In the genomic region with DNA sequence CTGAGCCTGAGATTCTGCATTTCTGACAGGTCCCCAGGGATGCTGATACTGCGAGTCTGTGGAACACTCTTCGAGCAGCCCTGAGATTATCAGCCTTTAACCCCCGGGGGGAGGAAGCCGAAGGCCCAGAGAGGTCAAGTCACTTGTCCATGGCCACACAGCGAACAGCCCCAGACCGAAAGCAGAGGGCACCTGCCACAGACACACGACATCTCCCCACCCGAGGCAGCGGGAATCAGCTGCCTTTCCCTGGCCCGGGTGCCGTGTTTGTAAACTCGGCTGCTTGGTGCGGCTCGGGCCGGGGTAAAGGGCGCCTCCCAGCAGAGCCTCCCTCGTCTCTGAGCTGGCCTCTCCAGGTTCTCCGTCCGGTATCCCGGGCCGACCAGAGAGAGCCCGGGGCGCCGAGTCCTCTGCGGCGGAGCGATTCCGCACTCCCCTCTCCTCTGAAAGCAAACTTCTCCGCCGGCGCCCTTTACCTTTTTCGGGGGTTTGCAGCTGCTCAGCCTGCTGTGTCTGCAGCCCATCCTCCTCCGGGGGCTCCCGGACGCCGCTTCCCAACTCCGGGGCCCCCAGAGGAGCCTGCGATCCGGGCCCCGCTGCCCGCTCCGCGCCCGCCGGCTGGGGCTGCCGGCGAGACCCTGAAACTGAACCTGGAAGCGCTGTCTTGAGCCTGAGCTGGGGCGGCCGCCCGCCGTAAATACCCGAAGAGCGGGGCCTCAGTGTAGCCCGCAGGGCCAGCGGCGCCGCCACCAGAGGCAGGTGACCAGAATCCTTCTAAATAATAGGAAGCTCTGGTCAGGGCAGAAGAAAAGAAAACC, we compare ENCODE assay signal across 8 cellular contexts. TPM values are rescaled to one million over a fixed set of nuclear protein-coding genes. Genes with fewer than 3 reads are reported as not detected.
DNase-seq lines count a peak whose midpoint lies in the region; ATAC-seq and TF ChIP-seq lines count a peak whose summit lies in the region.

A gene with protein sequence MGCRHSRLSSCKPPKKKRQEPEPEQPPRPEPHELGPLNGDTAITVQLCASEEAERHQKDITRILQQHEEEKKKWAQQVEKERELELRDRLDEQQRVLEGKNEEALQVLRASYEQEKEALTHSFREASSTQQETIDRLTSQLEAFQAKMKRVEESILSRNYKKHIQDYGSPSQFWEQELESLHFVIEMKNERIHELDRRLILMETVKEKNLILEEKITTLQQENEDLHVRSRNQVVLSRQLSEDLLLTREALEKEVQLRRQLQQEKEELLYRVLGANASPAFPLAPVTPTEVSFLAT (minus strand): TSS at position 646 of the 818 bp plus-strand sequence. CDS start 122 bp downstream, at position 524.

- ATAC-seq in GM18868 (IDR thresholded peaks at IDR 0.05; ENCODE audit: unreplicated experiment): peak; percentile 62
- peak; percentile 72 for ATAC-seq in HG03066 (IDR thresholded peaks at IDR 0.05; ENCODE audit: low read depth, unreplicated experiment)

- no peak within 1 kb of the TSS for H2BK15ac ChIP-seq in mesendoderm (replicated peaks; ENCODE audit: low read depth)

- H2BK120ac ChIP-seq in mesendoderm (ENCODE audit: low read depth, low read length): no peak within 1 kb of the TSS

- DNase-seq in BE2C (peak; percentile 78), NCI-H526 treated with DMSO at 0.1 percent for 48 hours (lab: John Stamatoyannopoulos, UW) (peak; percentile 56), mesendoderm (peak; percentile 90)
- DNase-seq in activated CD4-positive, alpha-beta memory T cell treated with anti-CD3 and anti-CD28 coated beads, Interleukin-2, amount 10 ng/mL, durations not matched to agents 7 days and 5 days: peak; percentile 67
- peak in 5 of 6 experiments; percentile 39 to 66 (median 47) for DNase-seq in stimulated activated naive CD4-positive, alpha-beta T cell (lab: John Stamatoyannopoulos, UW)

- H3K4me3 ChIP-seq in BE2C (ENCODE audit: low read depth, low read length) (peak within 1 kb of the TSS; percentile 71), mesendoderm (ENCODE audit: low read length) (peak within 1 kb of the TSS; percentile 67)

- H3K4me2 ChIP-seq in mesendoderm (ENCODE audit: low read length): peak within 1 kb of the TSS; percentile 85

- H3K4me1 Mint-ChIP-seq in activated CD4-positive, alpha-beta memory T cell treated with anti-CD3 and anti-CD28 coated beads, Interleukin-2, amount 10 ng/mL, durations not matched to agents 7 days and 5 days: peaks cover 56% of the 10 kb centered on the region

- no peak within 1 kb of the TSS for H3K4ac ChIP-seq in mesendoderm (ENCODE audit: low read depth, low read length)

- no peak within 1 kb of the TSS for H4K8ac ChIP-seq in mesendoderm (ENCODE audit: low read depth, low read length)

- H3K4me1 ChIP-seq in BE2C (no peaks in the 10 kb centered on the region), mesendoderm (ENCODE audit: control insufficient read depth, low read depth, low read length) (peaks cover 2% of the 10 kb centered on the region)

- H3K9me3 ChIP-seq in BE2C: no peaks in the 10 kb centered on the region

- POLR2A ChIA-PET in activated CD4-positive, alpha-beta memory T cell treated with anti-CD3 and anti-CD28 coated beads, Interleukin-2, amount 10 ng/mL, durations not matched to agents 7 days and 5 days (lab: Charles Lee): interaction anchor here (0.6 to 4.5 kb wide), 29 partner anchors 10 to 811 kb away, joined by 3 to 183 read pairs (median 4); a partner anchor contains a TSS

- no peaks in the 10 kb centered on the region for H3K79me1 ChIP-seq in mesendoderm (ENCODE audit: low read length)

- peak within 1 kb of the TSS; percentile 78 for H3K4me3 Mint-ChIP-seq in activated CD4-positive, alpha-beta memory T cell treated with anti-CD3 and anti-CD28 coated beads, Interleukin-2, amount 10 ng/mL, durations not matched to agents 7 days and 5 days

- no CpG with 5 or more reads among the region's 58 CpGs for WGBS in mesendoderm (ENCODE audit: extremely low coverage, insufficient coverage, low lambda C conversion rate)

- no peak for TF ChIP-seq CTCF in BE2C (IDR thresholded peaks at IDR 0.05; ENCODE audit: low read depth, low read length)

- peak within 1 kb of the TSS; percentile 85 for H3K27ac Mint-ChIP-seq in activated CD4-positive, alpha-beta memory T cell treated with anti-CD3 and anti-CD28 coated beads, Interleukin-2, amount 10 ng/mL, durations not matched to agents 7 days and 5 days

- no peaks in the 10 kb centered on the region for H3K9me3 Mint-ChIP-seq in activated CD4-positive, alpha-beta memory T cell treated with anti-CD3 and anti-CD28 coated beads, Interleukin-2, amount 10 ng/mL, durations not matched to agents 7 days and 5 days

- no peaks in the 10 kb centered on the region for H3K79me2 ChIP-seq in mesendoderm (ENCODE audit: control insufficient read depth, insufficient read depth, low read length)

- no peak within 1 kb of the TSS for H4K5ac ChIP-seq in mesendoderm (ENCODE audit: low read length)

- H3K36me3 Mint-ChIP-seq in activated CD4-positive, alpha-beta memory T cell treated with anti-CD3 and anti-CD28 coated beads, Interleukin-2, amount 10 ng/mL, durations not matched to agents 7 days and 5 days (ENCODE audit: low read depth): peaks cover 32% of the 10 kb centered on the region

- in situ Hi-C loops in endometrial microvascular endothelial cells (cut with HindIII; ENCODE audit: inconsistent ontology term, low pct_unique_long_range_greater_than_20kb, low sequenced_read_pairs): no loop called here

- H3K27me3 Mint-ChIP-seq in activated CD4-positive, alpha-beta memory T cell treated with anti-CD3 and anti-CD28 coated beads, Interleukin-2, amount 10 ng/mL, durations not matched to agents 7 days and 5 days: no peaks in the 10 kb centered on the region

- H3K36me3 ChIP-seq in BE2C (no peaks in the 10 kb centered on the region), mesendoderm (ENCODE audit: control insufficient read depth, insufficient read depth, low read length) (no peaks in the 10 kb centered on the region)

- H3K18ac ChIP-seq in mesendoderm (ENCODE audit: low read length): peak within 1 kb of the TSS; percentile 82

- H3K56ac ChIP-seq in mesendoderm (ENCODE audit: low read length): peak within 1 kb of the TSS; percentile 87

- H2AK5ac ChIP-seq in mesendoderm (ENCODE audit: low read length): no peak within 1 kb of the TSS

- no peak within 1 kb of the TSS for H3K23ac ChIP-seq in mesendoderm (ENCODE audit: low read length)

- no peaks in the 10 kb centered on the region; the same call in 1 of the 2 replicates for H3K27me3 ChIP-seq in BE2C
- no peaks in the 10 kb centered on the region for H3K27me3 ChIP-seq in mesendoderm (ENCODE audit: insufficient read depth, low read length, poor library complexity)

- H3K27ac ChIP-seq in mesendoderm (ENCODE audit: low read depth, low read length): no peak within 1 kb of the TSS

- H3K9ac ChIP-seq in mesendoderm (ENCODE audit: low read length): peak within 1 kb of the TSS; percentile 75

- CTCF ChIA-PET in activated CD4-positive, alpha-beta memory T cell treated with anti-CD3 and anti-CD28 coated beads, Interleukin-2, amount 10 ng/mL, durations not matched to agents 7 days and 5 days (lab: Charles Lee): interaction anchor here (0.8 to 5.1 kb wide), 16 partner anchors 11 to 472 kb away, joined by 3 to 49 read pairs (median 6); a partner anchor contains a TSS

- no peak within 1 kb of the TSS for H2BK5ac ChIP-seq in mesendoderm (ENCODE audit: low read length)

RNA-seq across cellular contexts. Expression of the gene that starts here (rescaled TPM):
- polyA plus RNA-seq in BE2C (2012; ENCODE audit: insufficient read depth, insufficient read length, low read depth): 0.12 TPM
- 10 to 100 TPM; 62.6 to 64.2 TPM for total RNA-seq in activated CD4-positive, alpha-beta memory T cell treated with anti-CD3 and anti-CD28 coated beads, Interleukin-2, amount 10 ng/mL, durations not matched to agents 7 days and 5 days
- total RNA-seq in endometrial microvascular endothelial cells (ENCODE audit: inconsistent ontology term): 28.3 TPM
- polyA plus RNA-seq in mesendoderm (2013, experiment 1 of 2): 6.4 TPM
- 6.3 TPM for polyA plus RNA-seq in mesendoderm (2013, experiment 2 of 2)
